In the genomic region with DNA sequence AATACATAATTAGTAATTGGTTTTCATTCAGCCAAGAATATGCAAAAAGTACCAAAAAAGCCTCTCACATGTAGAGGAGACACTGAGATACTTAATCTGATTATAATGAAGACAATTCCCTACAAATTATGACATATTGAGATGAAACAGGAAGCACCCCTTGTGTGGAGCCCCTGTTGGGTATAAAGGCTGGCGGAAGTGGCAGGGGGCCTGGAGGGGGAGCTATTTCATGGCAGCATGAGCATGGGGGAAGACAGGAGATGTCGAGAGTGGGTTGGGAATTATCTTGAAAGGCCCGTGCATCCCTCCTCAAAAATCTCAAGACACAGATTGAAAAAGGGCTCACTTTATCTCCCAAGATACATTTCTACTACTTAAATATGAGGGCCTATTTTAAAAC, we compare ENCODE assay signal across 1 cellular context.
TF ChIP-seq lines count a peak whose summit lies in the region.

No MANE protein-coding gene starts in this region.

TF ChIP-seq in WTC11, 78 proteins besides CTCF, POLR2A, EP300 and RAD21 (continued from another document):
- TF ChIP-seq, protein P1, sequence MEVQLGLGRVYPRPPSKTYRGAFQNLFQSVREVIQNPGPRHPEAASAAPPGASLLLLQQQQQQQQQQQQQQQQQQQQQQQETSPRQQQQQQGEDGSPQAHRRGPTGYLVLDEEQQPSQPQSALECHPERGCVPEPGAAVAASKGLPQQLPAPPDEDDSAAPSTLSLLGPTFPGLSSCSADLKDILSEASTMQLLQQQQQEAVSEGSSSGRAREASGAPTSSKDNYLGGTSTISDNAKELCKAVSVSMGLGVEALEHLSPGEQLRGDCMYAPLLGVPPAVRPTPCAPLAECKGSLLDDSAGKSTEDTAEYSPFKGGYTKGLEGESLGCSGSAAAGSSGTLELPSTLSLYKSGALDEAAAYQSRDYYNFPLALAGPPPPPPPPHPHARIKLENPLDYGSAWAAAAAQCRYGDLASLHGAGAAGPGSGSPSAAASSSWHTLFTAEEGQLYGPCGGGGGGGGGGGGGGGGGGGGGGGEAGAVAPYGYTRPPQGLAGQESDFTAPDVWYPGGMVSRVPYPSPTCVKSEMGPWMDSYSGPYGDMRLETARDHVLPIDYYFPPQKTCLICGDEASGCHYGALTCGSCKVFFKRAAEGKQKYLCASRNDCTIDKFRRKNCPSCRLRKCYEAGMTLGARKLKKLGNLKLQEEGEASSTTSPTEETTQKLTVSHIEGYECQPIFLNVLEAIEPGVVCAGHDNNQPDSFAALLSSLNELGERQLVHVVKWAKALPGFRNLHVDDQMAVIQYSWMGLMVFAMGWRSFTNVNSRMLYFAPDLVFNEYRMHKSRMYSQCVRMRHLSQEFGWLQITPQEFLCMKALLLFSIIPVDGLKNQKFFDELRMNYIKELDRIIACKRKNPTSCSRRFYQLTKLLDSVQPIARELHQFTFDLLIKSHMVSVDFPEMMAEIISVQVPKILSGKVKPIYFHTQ (CRISPR knock-in tag; IDR thresholded peaks at IDR 0.05) = no peak
- TF ChIP-seq, protein P2, sequence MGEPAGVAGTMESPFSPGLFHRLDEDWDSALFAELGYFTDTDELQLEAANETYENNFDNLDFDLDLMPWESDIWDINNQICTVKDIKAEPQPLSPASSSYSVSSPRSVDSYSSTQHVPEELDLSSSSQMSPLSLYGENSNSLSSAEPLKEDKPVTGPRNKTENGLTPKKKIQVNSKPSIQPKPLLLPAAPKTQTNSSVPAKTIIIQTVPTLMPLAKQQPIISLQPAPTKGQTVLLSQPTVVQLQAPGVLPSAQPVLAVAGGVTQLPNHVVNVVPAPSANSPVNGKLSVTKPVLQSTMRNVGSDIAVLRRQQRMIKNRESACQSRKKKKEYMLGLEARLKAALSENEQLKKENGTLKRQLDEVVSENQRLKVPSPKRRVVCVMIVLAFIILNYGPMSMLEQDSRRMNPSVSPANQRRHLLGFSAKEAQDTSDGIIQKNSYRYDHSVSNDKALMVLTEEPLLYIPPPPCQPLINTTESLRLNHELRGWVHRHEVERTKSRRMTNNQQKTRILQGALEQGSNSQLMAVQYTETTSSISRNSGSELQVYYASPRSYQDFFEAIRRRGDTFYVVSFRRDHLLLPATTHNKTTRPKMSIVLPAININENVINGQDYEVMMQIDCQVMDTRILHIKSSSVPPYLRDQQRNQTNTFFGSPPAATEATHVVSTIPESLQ (CRISPR knock-in tag; IDR thresholded peaks at IDR 0.05) = no peak
- TF ChIP-seq EMX1 (CRISPR knock-in tag; IDR thresholded peaks at IDR 0.05) = no peak
- TF ChIP-seq, protein P3, sequence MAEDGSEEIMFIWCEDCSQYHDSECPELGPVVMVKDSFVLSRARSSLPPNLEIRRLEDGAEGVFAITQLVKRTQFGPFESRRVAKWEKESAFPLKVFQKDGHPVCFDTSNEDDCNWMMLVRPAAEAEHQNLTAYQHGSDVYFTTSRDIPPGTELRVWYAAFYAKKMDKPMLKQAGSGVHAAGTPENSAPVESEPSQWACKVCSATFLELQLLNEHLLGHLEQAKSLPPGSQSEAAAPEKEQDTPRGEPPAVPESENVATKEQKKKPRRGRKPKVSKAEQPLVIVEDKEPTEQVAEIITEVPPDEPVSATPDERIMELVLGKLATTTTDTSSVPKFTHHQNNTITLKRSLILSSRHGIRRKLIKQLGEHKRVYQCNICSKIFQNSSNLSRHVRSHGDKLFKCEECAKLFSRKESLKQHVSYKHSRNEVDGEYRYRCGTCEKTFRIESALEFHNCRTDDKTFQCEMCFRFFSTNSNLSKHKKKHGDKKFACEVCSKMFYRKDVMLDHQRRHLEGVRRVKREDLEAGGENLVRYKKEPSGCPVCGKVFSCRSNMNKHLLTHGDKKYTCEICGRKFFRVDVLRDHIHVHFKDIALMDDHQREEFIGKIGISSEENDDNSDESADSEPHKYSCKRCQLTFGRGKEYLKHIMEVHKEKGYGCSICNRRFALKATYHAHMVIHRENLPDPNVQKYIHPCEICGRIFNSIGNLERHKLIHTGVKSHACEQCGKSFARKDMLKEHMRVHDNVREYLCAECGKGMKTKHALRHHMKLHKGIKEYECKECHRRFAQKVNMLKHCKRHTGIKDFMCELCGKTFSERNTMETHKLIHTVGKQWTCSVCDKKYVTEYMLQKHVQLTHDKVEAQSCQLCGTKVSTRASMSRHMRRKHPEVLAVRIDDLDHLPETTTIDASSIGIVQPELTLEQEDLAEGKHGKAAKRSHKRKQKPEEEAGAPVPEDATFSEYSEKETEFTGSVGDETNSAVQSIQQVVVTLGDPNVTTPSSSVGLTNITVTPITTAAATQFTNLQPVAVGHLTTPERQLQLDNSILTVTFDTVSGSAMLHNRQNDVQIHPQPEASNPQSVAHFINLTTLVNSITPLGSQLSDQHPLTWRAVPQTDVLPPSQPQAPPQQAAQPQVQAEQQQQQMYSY (CRISPR knock-in tag; IDR thresholded peaks at IDR 0.05) = no peak
- TF ChIP-seq, protein P4, sequence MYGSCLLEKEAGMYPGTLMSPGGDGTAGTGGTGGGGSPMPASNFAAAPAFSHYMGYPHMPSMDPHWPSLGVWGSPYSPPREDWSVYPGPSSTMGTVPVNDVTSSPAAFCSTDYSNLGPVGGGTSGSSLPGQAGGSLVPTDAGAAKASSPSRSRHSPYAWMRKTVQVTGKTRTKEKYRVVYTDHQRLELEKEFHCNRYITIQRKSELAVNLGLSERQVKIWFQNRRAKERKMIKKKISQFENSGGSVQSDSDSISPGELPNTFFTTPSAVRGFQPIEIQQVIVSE (CRISPR knock-in tag; IDR thresholded peaks at IDR 0.05; ENCODE audit: borderline replicate concordance) = no peak
- TF ChIP-seq, protein P5, sequence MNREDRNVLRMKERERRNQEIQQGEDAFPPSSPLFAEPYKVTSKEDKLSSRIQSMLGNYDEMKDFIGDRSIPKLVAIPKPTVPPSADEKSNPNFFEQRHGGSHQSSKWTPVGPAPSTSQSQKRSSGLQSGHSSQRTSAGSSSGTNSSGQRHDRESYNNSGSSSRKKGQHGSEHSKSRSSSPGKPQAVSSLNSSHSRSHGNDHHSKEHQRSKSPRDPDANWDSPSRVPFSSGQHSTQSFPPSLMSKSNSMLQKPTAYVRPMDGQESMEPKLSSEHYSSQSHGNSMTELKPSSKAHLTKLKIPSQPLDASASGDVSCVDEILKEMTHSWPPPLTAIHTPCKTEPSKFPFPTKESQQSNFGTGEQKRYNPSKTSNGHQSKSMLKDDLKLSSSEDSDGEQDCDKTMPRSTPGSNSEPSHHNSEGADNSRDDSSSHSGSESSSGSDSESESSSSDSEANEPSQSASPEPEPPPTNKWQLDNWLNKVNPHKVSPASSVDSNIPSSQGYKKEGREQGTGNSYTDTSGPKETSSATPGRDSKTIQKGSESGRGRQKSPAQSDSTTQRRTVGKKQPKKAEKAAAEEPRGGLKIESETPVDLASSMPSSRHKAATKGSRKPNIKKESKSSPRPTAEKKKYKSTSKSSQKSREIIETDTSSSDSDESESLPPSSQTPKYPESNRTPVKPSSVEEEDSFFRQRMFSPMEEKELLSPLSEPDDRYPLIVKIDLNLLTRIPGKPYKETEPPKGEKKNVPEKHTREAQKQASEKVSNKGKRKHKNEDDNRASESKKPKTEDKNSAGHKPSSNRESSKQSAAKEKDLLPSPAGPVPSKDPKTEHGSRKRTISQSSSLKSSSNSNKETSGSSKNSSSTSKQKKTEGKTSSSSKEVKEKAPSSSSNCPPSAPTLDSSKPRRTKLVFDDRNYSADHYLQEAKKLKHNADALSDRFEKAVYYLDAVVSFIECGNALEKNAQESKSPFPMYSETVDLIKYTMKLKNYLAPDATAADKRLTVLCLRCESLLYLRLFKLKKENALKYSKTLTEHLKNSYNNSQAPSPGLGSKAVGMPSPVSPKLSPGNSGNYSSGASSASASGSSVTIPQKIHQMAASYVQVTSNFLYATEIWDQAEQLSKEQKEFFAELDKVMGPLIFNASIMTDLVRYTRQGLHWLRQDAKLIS (CRISPR knock-in tag; IDR thresholded peaks at IDR 0.05; ENCODE audit: borderline replicate concordance) = no peak
- TF ChIP-seq ZNF138 (CRISPR knock-in tag; conservative IDR thresholded peaks at IDR 0.05) = no peak
- no peak for TF ChIP-seq TEAD4 (CRISPR knock-in tag; IDR thresholded peaks at IDR 0.05)
- TF ChIP-seq, protein P6, sequence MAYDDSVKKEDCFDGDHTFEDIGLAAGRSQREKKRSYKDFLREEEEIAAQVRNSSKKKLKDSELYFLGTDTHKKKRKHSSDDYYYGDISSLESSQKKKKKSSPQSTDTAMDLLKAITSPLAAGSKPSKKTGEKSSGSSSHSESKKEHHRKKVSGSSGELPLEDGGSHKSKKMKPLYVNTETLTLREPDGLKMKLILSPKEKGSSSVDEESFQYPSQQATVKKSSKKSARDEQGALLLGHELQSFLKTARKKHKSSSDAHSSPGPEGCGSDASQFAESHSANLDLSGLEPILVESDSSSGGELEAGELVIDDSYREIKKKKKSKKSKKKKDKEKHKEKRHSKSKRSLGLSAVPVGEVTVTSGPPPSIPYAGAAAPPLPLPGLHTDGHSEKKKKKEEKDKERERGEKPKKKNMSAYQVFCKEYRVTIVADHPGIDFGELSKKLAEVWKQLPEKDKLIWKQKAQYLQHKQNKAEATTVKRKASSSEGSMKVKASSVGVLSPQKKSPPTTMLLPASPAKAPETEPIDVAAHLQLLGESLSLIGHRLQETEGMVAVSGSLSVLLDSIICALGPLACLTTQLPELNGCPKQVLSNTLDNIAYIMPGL (CRISPR knock-in tag; IDR thresholded peaks at IDR 0.05) = no peak
- TF ChIP-seq, protein P7, sequence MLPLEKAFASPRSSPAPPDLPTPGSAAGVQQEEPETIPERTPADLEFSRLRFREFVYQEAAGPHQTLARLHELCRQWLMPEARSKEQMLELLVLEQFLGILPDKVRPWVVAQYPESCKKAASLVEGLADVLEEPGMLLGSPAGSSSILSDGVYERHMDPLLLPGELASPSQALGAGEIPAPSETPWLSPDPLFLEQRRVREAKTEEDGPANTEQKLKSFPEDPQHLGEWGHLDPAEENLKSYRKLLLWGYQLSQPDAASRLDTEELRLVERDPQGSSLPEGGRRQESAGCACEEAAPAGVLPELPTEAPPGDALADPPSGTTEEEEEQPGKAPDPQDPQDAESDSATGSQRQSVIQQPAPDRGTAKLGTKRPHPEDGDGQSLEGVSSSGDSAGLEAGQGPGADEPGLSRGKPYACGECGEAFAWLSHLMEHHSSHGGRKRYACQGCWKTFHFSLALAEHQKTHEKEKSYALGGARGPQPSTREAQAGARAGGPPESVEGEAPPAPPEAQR (CRISPR knock-in tag; IDR thresholded peaks at IDR 0.05) = no peak
- TF ChIP-seq, protein P8, sequence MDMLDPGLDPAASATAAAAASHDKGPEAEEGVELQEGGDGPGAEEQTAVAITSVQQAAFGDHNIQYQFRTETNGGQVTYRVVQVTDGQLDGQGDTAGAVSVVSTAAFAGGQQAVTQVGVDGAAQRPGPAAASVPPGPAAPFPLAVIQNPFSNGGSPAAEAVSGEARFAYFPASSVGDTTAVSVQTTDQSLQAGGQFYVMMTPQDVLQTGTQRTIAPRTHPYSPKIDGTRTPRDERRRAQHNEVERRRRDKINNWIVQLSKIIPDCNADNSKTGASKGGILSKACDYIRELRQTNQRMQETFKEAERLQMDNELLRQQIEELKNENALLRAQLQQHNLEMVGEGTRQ (CRISPR knock-in tag; IDR thresholded peaks at IDR 0.05) = no peak
- TF ChIP-seq, protein P9, sequence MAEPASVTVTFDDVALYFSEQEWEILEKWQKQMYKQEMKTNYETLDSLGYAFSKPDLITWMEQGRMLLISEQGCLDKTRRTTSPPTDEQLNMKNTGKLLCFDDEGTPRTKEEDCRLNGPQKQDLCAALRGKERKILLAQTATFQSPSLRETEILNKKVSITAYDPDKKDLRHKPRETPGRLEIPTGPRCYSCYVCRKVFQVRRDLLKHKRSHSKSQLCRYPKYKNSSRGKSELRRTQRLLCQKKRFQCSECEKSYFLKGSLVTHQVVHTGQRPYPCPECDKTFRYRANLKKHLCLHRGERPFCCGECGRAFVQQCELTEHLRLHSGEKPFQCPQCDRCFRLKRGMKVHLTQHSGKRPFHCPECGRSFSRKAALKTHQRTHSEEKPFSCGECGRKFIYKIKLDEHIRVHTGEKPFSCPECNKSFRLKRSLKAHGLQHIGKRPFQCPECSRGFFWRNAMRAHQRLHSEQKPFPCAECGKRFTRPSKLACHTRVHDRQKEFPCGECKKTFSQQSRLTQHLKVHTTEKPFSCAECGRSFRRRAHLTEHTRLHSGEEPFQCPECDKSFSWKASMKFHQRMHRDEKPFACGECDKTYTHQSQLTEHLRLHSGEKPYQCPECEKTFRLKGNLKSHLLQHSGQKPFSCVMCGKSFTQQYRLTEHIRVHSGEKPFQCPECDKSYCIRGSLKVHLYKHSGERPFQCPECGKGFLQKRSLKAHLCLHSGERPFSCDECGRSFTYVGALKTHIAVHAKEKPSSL (CRISPR knock-in tag; conservative IDR thresholded peaks at IDR 0.05) = no peak
- TF ChIP-seq NR2C2 (CRISPR knock-in tag; IDR thresholded peaks at IDR 0.05) = no peak
- TF ChIP-seq, protein P10, sequence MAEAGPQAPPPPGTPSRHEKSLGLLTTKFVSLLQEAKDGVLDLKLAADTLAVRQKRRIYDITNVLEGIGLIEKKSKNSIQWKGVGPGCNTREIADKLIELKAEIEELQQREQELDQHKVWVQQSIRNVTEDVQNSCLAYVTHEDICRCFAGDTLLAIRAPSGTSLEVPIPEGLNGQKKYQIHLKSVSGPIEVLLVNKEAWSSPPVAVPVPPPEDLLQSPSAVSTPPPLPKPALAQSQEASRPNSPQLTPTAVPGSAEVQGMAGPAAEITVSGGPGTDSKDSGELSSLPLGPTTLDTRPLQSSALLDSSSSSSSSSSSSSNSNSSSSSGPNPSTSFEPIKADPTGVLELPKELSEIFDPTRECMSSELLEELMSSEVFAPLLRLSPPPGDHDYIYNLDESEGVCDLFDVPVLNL (CRISPR knock-in tag; IDR thresholded peaks at IDR 0.05; ENCODE audit: borderline replicate concordance, low read depth) = no peak
- TF ChIP-seq ZNF121 (CRISPR knock-in tag; IDR thresholded peaks at IDR 0.05) = no peak
